In the genomic region with DNA sequence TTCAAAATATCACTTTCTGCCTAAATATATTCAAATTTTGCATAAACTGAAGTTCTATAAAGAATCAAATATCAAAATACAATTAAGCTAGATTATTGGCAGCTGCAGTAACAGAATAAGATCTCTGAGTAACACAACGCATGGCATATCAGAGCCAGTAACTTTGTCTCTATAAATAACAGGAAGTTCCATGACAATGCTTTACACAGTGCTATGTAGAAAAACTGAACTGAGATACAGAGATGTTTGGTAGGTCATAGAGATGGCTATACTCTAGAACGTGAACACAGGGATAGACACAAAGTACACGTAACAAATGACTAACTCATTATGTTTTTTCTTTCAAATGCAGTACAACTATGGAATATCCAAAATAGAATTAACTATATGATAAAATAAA, we compare ENCODE assay signal across 9 cellular contexts. TPM values are rescaled to one million over a fixed set of nuclear protein-coding genes. Genes with fewer than 3 reads are reported as not detected.
DNase-seq lines count a peak whose midpoint lies in the region; ATAC-seq lines count a peak whose summit lies in the region.
"Had no signal": no experiment of that assay in that cellular context is flagged by ENCODE, and none has a peak within 500 bp of the region (broad histone marks: within the 10 kb centered on the region; RNA-seq: fewer than 3 reads in every experiment).

No MANE protein-coding gene starts in this region.

- peaks cover 62% of the 10 kb centered on the region for H3K36me3 Mint-ChIP-seq in activated naive CD4-positive, alpha-beta T cell treated with anti-CD3 and anti-CD28 coated beads, Interleukin-2, amount 10 ng/mL, durations not matched to agents 7 days and 5 days

- H3K27me3 Mint-ChIP-seq in activated naive CD4-positive, alpha-beta T cell treated with anti-CD3 and anti-CD28 coated beads, Interleukin-2, amount 10 ng/mL, durations not matched to agents 7 days and 5 days = no peaks in the 10 kb centered on the region
- no peaks in the 10 kb centered on the region for H3K27me3 Mint-ChIP-seq in stimulated activated naive CD8-positive, alpha-beta T cell treated with anti-CD3 and anti-CD28 coated beads, Interleukin-15, amount 100 ng/mL, for 72 hours

- CTCF ChIA-PET in activated naive CD4-positive, alpha-beta T cell treated with anti-CD3 and anti-CD28 coated beads, Interleukin-2, amount 10 ng/mL, durations not matched to agents 7 days and 5 days (lab: Charles Lee) = interaction anchor here (0.6 to 1.0 kb wide), 3 partner anchors 23 to 147 kb away, joined by 3 to 4 read pairs (median 3); partner anchors contain the start of gene MANBA

- H3K4me3 Mint-ChIP-seq in activated naive CD4-positive, alpha-beta T cell treated with anti-CD3 and anti-CD28 coated beads, Interleukin-2, amount 10 ng/mL, durations not matched to agents 7 days and 5 days = no peak overlapping the region
- no peak overlapping the region for H3K4me3 Mint-ChIP-seq in stimulated activated naive CD8-positive, alpha-beta T cell treated with anti-CD3 and anti-CD28 coated beads, Interleukin-15, amount 100 ng/mL, for 72 hours

- H3K9me3 Mint-ChIP-seq in activated naive CD4-positive, alpha-beta T cell treated with anti-CD3 and anti-CD28 coated beads, Interleukin-2, amount 10 ng/mL, durations not matched to agents 7 days and 5 days = no peaks in the 10 kb centered on the region
- no peaks in the 10 kb centered on the region for H3K9me3 Mint-ChIP-seq in stimulated activated naive CD8-positive, alpha-beta T cell treated with anti-CD3 and anti-CD28 coated beads, Interleukin-15, amount 100 ng/mL, for 72 hours

- peak; percentile 77 for ATAC-seq in HG03442 (IDR thresholded peaks at IDR 0.05; ENCODE audit: unreplicated experiment)
- no peak for ATAC-seq in stimulated activated naive CD8-positive, alpha-beta T cell treated with anti-CD3 and anti-CD28 coated beads, Interleukin-15, amount 100 ng/mL, for 72 hours

- H3K4me1 Mint-ChIP-seq in activated naive CD4-positive, alpha-beta T cell treated with anti-CD3 and anti-CD28 coated beads, Interleukin-2, amount 10 ng/mL, durations not matched to agents 7 days and 5 days = peaks cover 53% of the 10 kb centered on the region
- peaks cover 70% of the 10 kb centered on the region for H3K4me1 Mint-ChIP-seq in stimulated activated naive CD8-positive, alpha-beta T cell treated with anti-CD3 and anti-CD28 coated beads, Interleukin-15, amount 100 ng/mL, for 72 hours

- peak overlapping the region; percentile 21 for H3K27ac Mint-ChIP-seq in activated naive CD4-positive, alpha-beta T cell treated with anti-CD3 and anti-CD28 coated beads, Interleukin-2, amount 10 ng/mL, durations not matched to agents 7 days and 5 days
- H3K27ac Mint-ChIP-seq in stimulated activated naive CD8-positive, alpha-beta T cell treated with anti-CD3 and anti-CD28 coated beads, Interleukin-15, amount 100 ng/mL, for 72 hours = peak overlapping the region; percentile 42 to 65

- no peak for DNase-seq in activated naive CD4-positive, alpha-beta T cell treated with anti-CD3 and anti-CD28 coated beads, Interleukin-2, amount 10 ng/mL, durations not matched to agents 7 days and 5 days
- DNase-seq in activated naive CD4-positive, alpha-beta T cell treated with anti-CD3 and anti-CD28 coated beads, Interleukin-2, amount 50 U/mL, for 16 hours = no peak
- DNase-seq in dermis microvascular lymphatic vessel endothelial cell (ENCODE audit: low read depth in 2 of 2) (peak; percentile 74 to 86), dedifferentiated amniotic fluid mesenchymal stem cell (ENCODE audit: extremely low spot score) (no peak), HuH-7 (ENCODE audit: low spot score) (no peak), C1 segment of cervical spinal cord (lab: John Stamatoyannopoulos, UW) (no peak)
- no peak for DNase-seq in stimulated activated naive CD8-positive, alpha-beta T cell treated with anti-CD3 and anti-CD28 coated beads, Interleukin-15, amount 100 ng/mL, for 72 hours
- DNase-seq: NCI-H1417 had no signal

RNA-seq across cellular contexts. Expression of gene UBE2D3, which starts 18.2 kb away (rescaled TPM):
- 301 and 302 TPM in 2 replicates for total RNA-seq in dermis microvascular lymphatic vessel endothelial cell

RNA-seq across cellular contexts. Expression of gene MANBA, which starts 48.4 kb away (rescaled TPM):
- total RNA-seq in dermis microvascular lymphatic vessel endothelial cell = 8.3 and 12.3 TPM in 2 replicates

RNA-seq across cellular contexts. Expression of gene CISD2, which starts 59.6 kb away (rescaled TPM):
- 31.2 and 36.7 TPM in 2 replicates for total RNA-seq in dermis microvascular lymphatic vessel endothelial cell

Comparison
In these comparisons a context has a peak if more than half of its experiments do, and no peak if none do; other contexts are left out.
1. DNase-seq: peak in dermis microvascular lymphatic vessel endothelial cell (2 of 2); none in activated naive CD4-positive, alpha-beta T cell treated with anti-CD3 and anti-CD28 coated beads, Interleukin-2, amount 10 ng/mL, durations not matched to agents 7 days and 5 days (single experiment), activated naive CD4-positive, alpha-beta T cell treated with anti-CD3 and anti-CD28 coated beads, Interleukin-2, amount 50 U/mL, for 16 hours (single experiment), stimulated activated naive CD8-positive, alpha-beta T cell treated with anti-CD3 and anti-CD28 coated beads, Interleukin-15, amount 100 ng/mL, for 72 hours (0 of 2), dedifferentiated amniotic fluid mesenchymal stem cell (single experiment), HuH-7 (single experiment) and C1 segment of cervical spinal cord (0 of 14).